In genomic region chr22:22670076-22670795, GRCh38 we compare ENCODE assay signal across 19 cellular contexts. TPM values are rescaled to one million over a fixed set of nuclear protein-coding genes. Genes with fewer than 3 reads are reported as not detected.
DNase-seq lines count a peak whose midpoint lies in the region; ATAC-seq, FAIRE-seq and TF ChIP-seq lines count a peak whose summit lies in the region.
"Had no signal": no experiment of that assay in that cellular context is flagged by ENCODE, and none has a peak within 500 bp of the region (broad histone marks: within the 10 kb centered on the region; RNA-seq: fewer than 3 reads in every experiment).

No MANE protein-coding gene starts in this region.

- no peaks in the 10 kb centered on the region for H3K36me3 Mint-ChIP-seq in activated naive CD8-positive, alpha-beta T cell treated with anti-CD3 and anti-CD28 coated beads, Interleukin-2, amount 10 ng/mL, durations not matched to agents 7 days and 5 days
- H3K36me3 Mint-ChIP-seq in activated naive CD8-positive, alpha-beta T cell treated with anti-CD3 and anti-CD28 coated beads, Interleukin-2, amount 50 U/mL, for 24 hours (ENCODE audit: low read depth), result no peaks in the 10 kb centered on the region
- H3K36me3 Mint-ChIP-seq in immature natural killer cell (peaks cover 0 to 5% (median 0%) of the 10 kb centered on the region in 3 donors), Caco-2 (ENCODE audit: insufficient read depth, unreplicated experiment) (no peaks in the 10 kb centered on the region)

- CTCF ChIA-PET in Caco-2 (lab: Charles Lee), result interaction anchor here (0.9 to 1.2 kb wide), 2 partner anchors 8 to 83 kb away, joined by 3 read pairs; no protein-coding TSS in a partner anchor

- no peaks in the 10 kb centered on the region for H3K27me3 ChIP-seq in SJCRH30
- no peaks in the 10 kb centered on the region for H3K27me3 ChIP-seq in Caco-2 (replicated peaks; ENCODE audit: control insufficient read depth, insufficient read depth, low read length)

- POLR2A ChIA-PET in activated naive CD8-positive, alpha-beta T cell treated with anti-CD3 and anti-CD28 coated beads, Interleukin-2, amount 10 ng/mL, durations not matched to agents 7 days and 5 days (lab: Charles Lee), result no interaction called here
- POLR2A ChIA-PET in Caco-2 (lab: Charles Lee), result no interaction called here

- no peak overlapping the region for H3K27ac Mint-ChIP-seq in activated naive CD8-positive, alpha-beta T cell treated with anti-CD3 and anti-CD28 coated beads, Interleukin-2, amount 10 ng/mL, durations not matched to agents 7 days and 5 days
- H3K27ac Mint-ChIP-seq in activated naive CD8-positive, alpha-beta T cell treated with anti-CD3 and anti-CD28 coated beads, Interleukin-2, amount 50 U/mL, for 24 hours, result no peak overlapping the region
- peak overlapping the region in 1 of 6 donors; percentile 55 for H3K27ac Mint-ChIP-seq in immature natural killer cell
- no peak overlapping the region for H3K27ac Mint-ChIP-seq in Caco-2 (ENCODE audit: unreplicated experiment)
- H3K27ac Mint-ChIP-seq: CD4-positive, alpha-beta T cell; GM23338 had no signal

- H3K4me3 Mint-ChIP-seq in activated naive CD8-positive, alpha-beta T cell treated with anti-CD3 and anti-CD28 coated beads, Interleukin-2, amount 10 ng/mL, durations not matched to agents 7 days and 5 days, result no peak overlapping the region
- no peak overlapping the region for H3K4me3 Mint-ChIP-seq in activated naive CD8-positive, alpha-beta T cell treated with anti-CD3 and anti-CD28 coated beads, Interleukin-2, amount 50 U/mL, for 24 hours
- H3K4me3 Mint-ChIP-seq in immature natural killer cell (peak overlapping the region; percentile 3 to 60 (median 27)), Caco-2 (ENCODE audit: unreplicated experiment) (no peak overlapping the region)
- H3K4me3 Mint-ChIP-seq: CD4-positive, alpha-beta T cell; GM23338 had no signal

- TF ChIP-seq CTCF in Caco-2 (IDR thresholded peaks at IDR 0.05; ENCODE audit: insufficient read depth in 1 of 2, low read depth in 1 of 2, low read length in 1 of 2, severe bottlenecking in 1 of 2, unreplicated experiment in 1 of 2), result no peak

- H3K9me3 Mint-ChIP-seq in activated naive CD8-positive, alpha-beta T cell treated with anti-CD3 and anti-CD28 coated beads, Interleukin-2, amount 10 ng/mL, durations not matched to agents 7 days and 5 days, result no peaks in the 10 kb centered on the region
- H3K9me3 Mint-ChIP-seq in activated naive CD8-positive, alpha-beta T cell treated with anti-CD3 and anti-CD28 coated beads, Interleukin-2, amount 50 U/mL, for 24 hours, result no peaks in the 10 kb centered on the region
- H3K9me3 Mint-ChIP-seq in immature natural killer cell (no peaks in the 10 kb centered on the region), Caco-2 (ENCODE audit: unreplicated experiment) (no peaks in the 10 kb centered on the region)
- H3K9me3 Mint-ChIP-seq: CD4-positive, alpha-beta T cell had no signal

- peaks cover 5% of the 10 kb centered on the region for H3K4me1 Mint-ChIP-seq in activated naive CD8-positive, alpha-beta T cell treated with anti-CD3 and anti-CD28 coated beads, Interleukin-2, amount 10 ng/mL, durations not matched to agents 7 days and 5 days
- no peaks in the 10 kb centered on the region for H3K4me1 Mint-ChIP-seq in activated naive CD8-positive, alpha-beta T cell treated with anti-CD3 and anti-CD28 coated beads, Interleukin-2, amount 50 U/mL, for 24 hours
- H3K4me1 Mint-ChIP-seq in immature natural killer cell, result peaks cover 30 to 37% of the 10 kb centered on the region in 2 donors
- no peaks in the 10 kb centered on the region for H3K4me1 Mint-ChIP-seq in Caco-2 (ENCODE audit: low read depth, unreplicated experiment)
- H3K4me1 Mint-ChIP-seq: GM23338 had no signal

- peak; percentile 85 for FAIRE-seq in GM19239 (lab: Jason Lieb, UNC)
- FAIRE-seq: D721Med had no signal

- H3K27me3 Mint-ChIP-seq in activated naive CD8-positive, alpha-beta T cell treated with anti-CD3 and anti-CD28 coated beads, Interleukin-2, amount 10 ng/mL, durations not matched to agents 7 days and 5 days, result peaks cover 11% of the 10 kb centered on the region
- peaks cover 10% of the 10 kb centered on the region for H3K27me3 Mint-ChIP-seq in activated naive CD8-positive, alpha-beta T cell treated with anti-CD3 and anti-CD28 coated beads, Interleukin-2, amount 50 U/mL, for 24 hours
- H3K27me3 Mint-ChIP-seq in immature natural killer cell (ENCODE audit: low read depth in 3 of 3) (peaks cover 3 to 7% (median 4%) of the 10 kb centered on the region in 3 donors), Caco-2 (ENCODE audit: insufficient read depth, unreplicated experiment) (peaks cover 5% of the 10 kb centered on the region)

- intact Hi-C loops in Caco-2 (cut with micrococcal nuclease; ENCODE audit: unreplicated experiment), result no loop called here

- no TSS peak for BruUV-seq in Caco-2 (replicated peaks; lab: Mats Ljungman, UMichigan)

- no peak overlapping the region for H3K27ac ChIP-seq in SJCRH30
- H3K27ac ChIP-seq: 22Rv1, HL-60 had no signal

- H3K4me1 ChIP-seq in SJCRH30 (peaks cover 10% of the 10 kb centered on the region; the same call in 1 of the 2 replicates), Caco-2 (no peaks in the 10 kb centered on the region)

- H3K36me3 ChIP-seq in SJCRH30 (no peaks in the 10 kb centered on the region), Caco-2 (ENCODE audit: control insufficient read depth, insufficient read depth, low read length) (no peaks in the 10 kb centered on the region)

- peak; percentile 4 for DNase-seq in activated naive CD8-positive, alpha-beta T cell treated with anti-CD3 and anti-CD28 coated beads, Interleukin-2, amount 10 ng/mL, durations not matched to agents 7 days and 5 days
- DNase-seq in activated naive CD8-positive, alpha-beta T cell treated with anti-CD3 and anti-CD28 coated beads, Interleukin-2, amount 50 U/mL, for 24 hours, result no peak
- DNase-seq in GM19239 (ENCODE audit: insufficient read length, low spot score) (no peak), SJCRH30 (peak; percentile 49 to 71), immature natural killer cell (peak; percentile 53 to 54 (median 53)), Caco-2 (no peak)
- DNase-seq: C1 segment of cervical spinal cord; CD4-positive, alpha-beta T cell; DMS153; DMS79 treated with DMSO at 0.1 percent for 48 hours; GDM1; H7; KBM-7 had no signal

- H3K4me3 ChIP-seq in SJCRH30 (no peak overlapping the region), Caco-2 (ENCODE audit: low read depth, low read length) (no peak overlapping the region)
- H3K4me3 ChIP-seq: GM23338 had no signal

- H3K9me3 ChIP-seq in SJCRH30 (replicated peaks) (peaks cover 10% of the 10 kb centered on the region), Caco-2 (no peaks in the 10 kb centered on the region)

- ATAC-seq in activated naive CD8-positive, alpha-beta T cell treated with anti-CD3 and anti-CD28 coated beads, Interleukin-2, amount 10 ng/mL, durations not matched to agents 7 days and 5 days (ENCODE audit: low read depth), result no peak
- ATAC-seq in activated naive CD8-positive, alpha-beta T cell treated with anti-CD3 and anti-CD28 coated beads, Interleukin-2, amount 50 U/mL, for 24 hours, result no peak
- no peak for ATAC-seq in GM18868 (IDR thresholded peaks at IDR 0.05; ENCODE audit: unreplicated experiment)
- no peak for ATAC-seq in HG02798 (IDR thresholded peaks at IDR 0.05; ENCODE audit: poor library complexity, unreplicated experiment)
- ATAC-seq: GM23338 had no signal

RNA-seq across cellular contexts. Expression of gene GGTLC2, which starts 25.8 kb away (rescaled TPM):
- total RNA-seq in activated naive CD8-positive, alpha-beta T cell treated with anti-CD3 and anti-CD28 coated beads, Interleukin-2, amount 10 ng/mL, durations not matched to agents 7 days and 5 days, result not detected
- not detected in 2 replicates for total RNA-seq in SJCRH30 (2014; rRNA removed; shearing (Covaris generic))
- not detected for polyA plus RNA-seq in immature natural killer cell
- total RNA-seq in Caco-2 (2022), result 0.34 TPM in 1 of 2 replicates, not detected in the other
- total RNA-seq: CD4-positive, alpha-beta T cell; GM23338; H7 had no signal
- polyA plus RNA-seq: GM23338 had no signal

Comparison
In these comparisons a context has a peak if more than half of its experiments do, and no peak if none do; other contexts are left out.
1. DNase-seq: peak in activated naive CD8-positive, alpha-beta T cell treated with anti-CD3 and anti-CD28 coated beads, Interleukin-2, amount 10 ng/mL, durations not matched to agents 7 days and 5 days (single experiment), SJCRH30 (2 of 2) and immature natural killer cell (3 of 3); none in activated naive CD8-positive, alpha-beta T cell treated with anti-CD3 and anti-CD28 coated beads, Interleukin-2, amount 50 U/mL, for 24 hours (single experiment), GM19239 (single experiment) and Caco-2 (0 of 2).
2. H3K4me3 Mint-ChIP-seq: peak in immature natural killer cell (5 of 5); none in activated naive CD8-positive, alpha-beta T cell treated with anti-CD3 and anti-CD28 coated beads, Interleukin-2, amount 10 ng/mL, durations not matched to agents 7 days and 5 days (single experiment), activated naive CD8-positive, alpha-beta T cell treated with anti-CD3 and anti-CD28 coated beads, Interleukin-2, amount 50 U/mL, for 24 hours (single experiment) and Caco-2 (single experiment).